In genomic region chr17:36131931-36132330, GRCh38 we compare ENCODE assay signal across 31 cellular contexts. TPM values are rescaled to one million over a fixed set of nuclear protein-coding genes. Genes with fewer than 3 reads are reported as not detected.
"Had no signal": no experiment of that assay in that cellular context is flagged by ENCODE, and none has a peak within 500 bp of the region (broad histone marks: within the 10 kb centered on the region; RNA-seq: fewer than 3 reads in every experiment).

No MANE protein-coding gene starts in this region.

- H3K27ac ChIP-seq: body of pancreas, breast epithelium, SJCRH30, SK-N-MC, WERI-Rb-1 had no signal

- H3K27me3 ChIP-seq: body of pancreas, breast epithelium had no signal

- H3K36me3 ChIP-seq: breast epithelium, SJCRH30, WERI-Rb-1 had no signal

- H3K36me3 Mint-ChIP-seq: activated naive CD4-positive, alpha-beta T cell treated with anti-CD3 and anti-CD28 coated beads, Interleukin-2, amount 50 U/mL, for 24 hours; activated naive CD8-positive, alpha-beta T cell treated with anti-CD3 and anti-CD28 coated beads, Interleukin-2, amount 10 ng/mL, durations not matched to agents 7 days and 5 days had no signal

- H3K4me3 ChIP-seq: body of pancreas, breast epithelium, SJCRH30, SK-N-MC had no signal

- H3K4me1 ChIP-seq: body of pancreas, breast epithelium, SJCRH30 had no signal

- H3K9me3 ChIP-seq: breast epithelium, SJCRH30 had no signal

- H3K9me3 Mint-ChIP-seq: activated CD4-positive, alpha-beta T cell treated with anti-CD3 and anti-CD28 coated beads, Interleukin-2, amount 10 ng/mL, durations not matched to agents 7 days and 5 days; activated naive CD4-positive, alpha-beta T cell treated with anti-CD3 and anti-CD28 coated beads, Interleukin-2, amount 50 U/mL, for 24 hours; activated naive CD8-positive, alpha-beta T cell treated with anti-CD3 and anti-CD28 coated beads, Interleukin-2, amount 10 ng/mL, durations not matched to agents 7 days and 5 days; activated T-cell treated with anti-CD3 and anti-CD28 coated beads, Interleukin-2, amount 50 U/mL, for 24 hours had no signal

- H3K27ac Mint-ChIP-seq: activated CD4-positive, alpha-beta T cell treated with anti-CD3 and anti-CD28 coated beads for 36 hours; activated CD4-positive, alpha-beta T cell treated with anti-CD3 and anti-CD28 coated beads, Interleukin-2, amount 10 ng/mL, durations not matched to agents 7 days and 5 days; activated CD8-positive, alpha-beta T cell treated with anti-CD3 and anti-CD28 coated beads, Interleukin-2, amount 10 ng/mL, durations not matched to agents 7 days and 5 days; activated naive CD4-positive, alpha-beta T cell treated with anti-CD3 and anti-CD28 coated beads, Interleukin-2, amount 50 U/mL, for 24 hours; activated naive CD8-positive, alpha-beta T cell treated with anti-CD3 and anti-CD28 coated beads, Interleukin-2, amount 10 ng/mL, durations not matched to agents 7 days and 5 days; activated T-cell treated with anti-CD3 and anti-CD28 coated beads, Interleukin-2, amount 50 U/mL, for 24 hours; activated T-helper 2 cell treated with anti-CD3 and anti-CD28 coated beads, Interferon-gamma antibody, Interleukin-2, Interleukin-4, amounts not matched to agents 10 μg/mL and 5 μg/mL and 100 μg/mL, durations not matched to agents 14 hours and 24 hours and 36 hours had no signal

- H3K4me3 Mint-ChIP-seq: activated CD4-positive, alpha-beta T cell treated with anti-CD3 and anti-CD28 coated beads for 36 hours; activated CD4-positive, alpha-beta T cell treated with anti-CD3 and anti-CD28 coated beads, Interleukin-2, amount 10 ng/mL, durations not matched to agents 7 days and 5 days; activated CD8-positive, alpha-beta T cell treated with anti-CD3 and anti-CD28 coated beads, Interleukin-2, amount 10 ng/mL, durations not matched to agents 7 days and 5 days; activated naive CD4-positive, alpha-beta T cell treated with anti-CD3 and anti-CD28 coated beads, Interleukin-2, amount 50 U/mL, for 24 hours; activated naive CD8-positive, alpha-beta T cell treated with anti-CD3 and anti-CD28 coated beads, Interleukin-2, amount 10 ng/mL, durations not matched to agents 7 days and 5 days; activated T-cell treated with anti-CD3 and anti-CD28 coated beads, Interleukin-2, amount 50 U/mL, for 24 hours had no signal

- ATAC-seq: activated CD4-positive, alpha-beta T cell treated with anti-CD3 and anti-CD28 coated beads for 36 hours; activated CD8-positive, alpha-beta T cell treated with anti-CD3 and anti-CD28 coated beads, Interleukin-2, amount 10 ng/mL, durations not matched to agents 7 days and 5 days; body of pancreas; Panc1 had no signal

- DNase-seq: activated CD4-positive, alpha-beta T cell treated with anti-CD3 and anti-CD28 coated beads for 36 hours; activated CD4-positive, alpha-beta T cell treated with anti-CD3 and anti-CD28 coated beads, Interleukin-2, amount 10 ng/mL, durations not matched to agents 7 days and 5 days; activated CD4-positive, alpha-beta T cell treated with anti-CD3 and anti-CD28 coated beads, Interleukin-2, amount 50 U/mL, for 48 hours; activated CD8-positive, alpha-beta T cell treated with anti-CD3 and anti-CD28 coated beads, Interleukin-2, amount 10 ng/mL, durations not matched to agents 7 days and 5 days; activated gamma-delta T cell; activated naive CD4-positive, alpha-beta T cell treated with Interleukin-2 at 50 U/mL for 16 hours; activated naive CD8-positive, alpha-beta T cell treated with anti-CD3 and anti-CD28 coated beads, Interleukin-2, amount 10 ng/mL, durations not matched to agents 7 days and 5 days; activated T-cell treated with anti-CD3 and anti-CD28 coated beads, Interleukin-2, amount 50 U/mL, for 24 hours; amygdala; body of pancreas; NCI-H1092 treated with DMSO at 0.1 percent for 48 hours; NCI-H1417; NCI-H146; NCI-H187; NCI-H2029 treated with DMSO at 0.1 percent for 48 hours; NCI-H2107; NCI-H2171; NCI-H510A; NCI-H526; NCI-H748 treated with DMSO at 0.1 percent for 48 hours; SHP77; SJCRH30; T1000; WERI-Rb-1 had no signal

- H3K4me1 Mint-ChIP-seq: activated CD4-positive, alpha-beta T cell treated with anti-CD3 and anti-CD28 coated beads for 36 hours; activated CD4-positive, alpha-beta T cell treated with anti-CD3 and anti-CD28 coated beads, Interleukin-2, amount 10 ng/mL, durations not matched to agents 7 days and 5 days; activated naive CD4-positive, alpha-beta T cell treated with anti-CD3 and anti-CD28 coated beads, Interleukin-2, amount 50 U/mL, for 24 hours; activated naive CD8-positive, alpha-beta T cell treated with anti-CD3 and anti-CD28 coated beads, Interleukin-2, amount 10 ng/mL, durations not matched to agents 7 days and 5 days had no signal

RNA-seq across cellular contexts. Expression of gene CCL4, which starts 28.3 kb away (rescaled TPM):
- total RNA-seq: body of pancreas, RPMI7951, SJCRH30 had no signal

RNA-seq across cellular contexts. Expression of gene CCL3, which starts 42.0 kb away (rescaled TPM):
- total RNA-seq: body of pancreas, M059J, SJCRH30 had no signal

RNA-seq across cellular contexts. Expression of gene TBC1D3B, which starts 44.5 kb away (rescaled TPM):
- total RNA-seq: body of pancreas, M059J, RPMI7951 had no signal
